ENCODE assay signal across 12 cellular contexts in genomic region chr1:234433563-234434285, GRCh38. TPM values are rescaled to one million over a fixed set of nuclear protein-coding genes. Genes with fewer than 3 reads are reported as not detected.
DNase-seq lines count a peak whose midpoint lies in the region; ATAC-seq and TF ChIP-seq lines count a peak whose summit lies in the region.
"Had no signal": no experiment of that assay in that cellular context is flagged by ENCODE, and none has a peak within 500 bp of the region (broad histone marks: within the 10 kb centered on the region; RNA-seq: fewer than 3 reads in every experiment).

No MANE protein-coding gene starts in this region.

- peak; percentile 81 for ATAC-seq in GM19351 (IDR thresholded peaks at IDR 0.05; ENCODE audit: unreplicated experiment)
- ATAC-seq: gastroesophageal sphincter had no signal

- TF ChIP-seq CTCF in fibroblast of pulmonary artery (IDR thresholded peaks at IDR 0.05; ENCODE audit: low read length, missing control alignments) = no peak

- DNase-seq in COLO829 (ENCODE audit: low spot score) (peak; percentile 68), HT1080 (ENCODE audit: low read depth) (peak; percentile 54), fibroblast of pulmonary artery (ENCODE audit: low read depth) (peak; percentile 66), T1000 (lab: John Stamatoyannopoulos, UW) (no peak), amygdala (lab: John Stamatoyannopoulos, UW) (no peak), NCI-H128 (lab: John Stamatoyannopoulos, UW; ENCODE audit: unreplicated experiment) (no peak)
- no peak for DNase-seq in stimulated activated CD4-positive, alpha-beta T cell treated with anti-CD3 and anti-CD28 coated beads, Interleukin-4, amount 100 ng/mL, for 4 hours
- DNase-seq: pancreas, SIG-M5, substantia nigra had no signal

- H3K4me3 ChIP-seq in fibroblast of pulmonary artery (replicated peaks; ENCODE audit: low read depth, low read length) = no peak overlapping the region
- H3K4me3 ChIP-seq: gastroesophageal sphincter, pancreas had no signal

RNA-seq across cellular contexts. Expression of gene TARBP1, which starts 45.3 kb away (rescaled TPM):
- total RNA-seq in HT1080 (2014; rRNA removed; shearing (Covaris generic)) = 17.0 and 18.8 TPM in 2 replicates
- 9.7 and 12.4 TPM in 2 replicates for polyA plus RNA-seq in HT1080 (2015; cell fraction: cytosol; rRNA removed)
- 63.1 and 65.9 TPM in 2 replicates for polyA plus RNA-seq in HT1080 (2015; cell fraction: nucleus; rRNA removed)

Comparison
In these comparisons a context has a peak if more than half of its experiments do, and no peak if none do; other contexts are left out.
1. DNase-seq: peak in COLO829 (single experiment), HT1080 (single experiment) and fibroblast of pulmonary artery (single experiment); none in T1000 (single experiment), stimulated activated CD4-positive, alpha-beta T cell treated with anti-CD3 and anti-CD28 coated beads, Interleukin-4, amount 100 ng/mL, for 4 hours (0 of 2), amygdala (0 of 56) and NCI-H128 (single experiment).